9 cellular contexts compared by ENCODE assay signal in genomic region chrX:22666441-22666840, GRCh38.
DNase-seq lines count a peak whose midpoint lies in the region; ATAC-seq lines count a peak whose summit lies in the region.
"Had no signal": no experiment of that assay in that cellular context is flagged by ENCODE, and none has a peak within 500 bp of the region (broad histone marks: within the 10 kb centered on the region; RNA-seq: fewer than 3 reads in every experiment).

No MANE protein-coding gene starts in this region.

- H3K4me3 Mint-ChIP-seq in stimulated activated naive B cell treated with anti-CD40 and anti-IgM and Interleukin-4, amounts not matched to agents 10 μg/mL and 1 μg/mL and 100 μg/mL, for 72 hours: no peak overlapping the region
- H3K4me3 Mint-ChIP-seq: CD8-positive, alpha-beta memory T cell had no signal

- H3K27me3 Mint-ChIP-seq in stimulated activated naive B cell treated with anti-CD40 and anti-IgM and Interleukin-4, amounts not matched to agents 10 μg/mL and 1 μg/mL and 100 μg/mL, for 72 hours: no peaks in the 10 kb centered on the region

- no peaks in the 10 kb centered on the region for H3K36me3 Mint-ChIP-seq in stimulated activated naive B cell treated with anti-CD40 and anti-IgM and Interleukin-4, amounts not matched to agents 10 μg/mL and 1 μg/mL and 100 μg/mL, for 72 hours
- H3K36me3 Mint-ChIP-seq: CD8-positive, alpha-beta memory T cell had no signal

- peaks cover 0 to 6% of the 10 kb centered on the region in 2 donors for H3K4me1 Mint-ChIP-seq in stimulated activated naive B cell treated with anti-CD40 and anti-IgM and Interleukin-4, amounts not matched to agents 10 μg/mL and 1 μg/mL and 100 μg/mL, for 72 hours
- H3K4me1 Mint-ChIP-seq: CD8-positive, alpha-beta memory T cell had no signal

- DNase-seq in activated CD4-positive, alpha-beta T cell treated with anti-CD3 and anti-CD28 coated beads for 48 hours: peak; percentile 4
- no peak for DNase-seq in activated CD4-positive, alpha-beta T cell treated with anti-CD3 and anti-CD28 coated beads for 4 hours
- DNase-seq in MV-4-11 (lab: John Stamatoyannopoulos, UW) (peak; percentile 24), dermis microvascular lymphatic vessel endothelial cell (ENCODE audit: low read depth in 2 of 2) (peak; percentile 2 to 32), ecto neural progenitor cell (ENCODE audit: low spot score) (no peak)
- DNase-seq in stimulated activated naive B cell treated with anti-CD40 and anti-IgM and Interleukin-4, amounts not matched to agents 10 μg/mL and 1 μg/mL and 100 μg/mL, for 72 hours: peak; percentile 6
- no peak for DNase-seq in activated CD4-positive, alpha-beta T cell treated with anti-CD3 and anti-CD28 coated beads, Interleukin-2, amount 50 U/mL, for 48 hours
- DNase-seq: CD8-positive, alpha-beta memory T cell had no signal

- peak; percentile 31 to 51 for ATAC-seq in stimulated activated naive B cell treated with anti-CD40 and anti-IgM and Interleukin-4, amounts not matched to agents 10 μg/mL and 1 μg/mL and 100 μg/mL, for 72 hours (replicated peaks)
- no peak for ATAC-seq in GM18519 (IDR thresholded peaks at IDR 0.05; ENCODE audit: low FRiP score, unreplicated experiment)

- no peak overlapping the region for H3K27ac Mint-ChIP-seq in stimulated activated naive B cell treated with anti-CD40 and anti-IgM and Interleukin-4, amounts not matched to agents 10 μg/mL and 1 μg/mL and 100 μg/mL, for 72 hours
- H3K27ac Mint-ChIP-seq: CD8-positive, alpha-beta memory T cell had no signal

- H3K9me3 Mint-ChIP-seq in stimulated activated naive B cell treated with anti-CD40 and anti-IgM and Interleukin-4, amounts not matched to agents 10 μg/mL and 1 μg/mL and 100 μg/mL, for 72 hours: peaks cover 2 to 3% of the 10 kb centered on the region in 2 donors

Comparison
In these comparisons a context has a peak if more than half of its experiments do, and no peak if none do; other contexts are left out.
1. DNase-seq: peak in activated CD4-positive, alpha-beta T cell treated with anti-CD3 and anti-CD28 coated beads for 48 hours (single experiment), MV-4-11 (single experiment), dermis microvascular lymphatic vessel endothelial cell (2 of 2) and stimulated activated naive B cell treated with anti-CD40 and anti-IgM and Interleukin-4, amounts not matched to agents 10 μg/mL and 1 μg/mL and 100 μg/mL, for 72 hours (single experiment); none in activated CD4-positive, alpha-beta T cell treated with anti-CD3 and anti-CD28 coated beads for 4 hours (0 of 2), ecto neural progenitor cell (single experiment) and activated CD4-positive, alpha-beta T cell treated with anti-CD3 and anti-CD28 coated beads, Interleukin-2, amount 50 U/mL, for 48 hours (0 of 2).